In genomic region chr4:20432098-20432497, GRCh38 we compare ENCODE assay signal across 20 cellular contexts.
DNase-seq lines count a peak whose midpoint lies in the region; ATAC-seq and TF ChIP-seq lines count a peak whose summit lies in the region.
"Had no signal": no experiment of that assay in that cellular context is flagged by ENCODE, and none has a peak within 500 bp of the region (broad histone marks: within the 10 kb centered on the region; RNA-seq: fewer than 3 reads in every experiment).

No MANE protein-coding gene starts in this region.

- TF ChIP-seq CTCF in suprapubic skin (IDR thresholded peaks at IDR 0.05): no peak

- H3K27ac ChIP-seq in ectodermal cell (ENCODE audit: insufficient read depth, low read depth, low read length, poor library complexity, severe bottlenecking) (peak overlapping the region; percentile 68), mesodermal cell (ENCODE audit: low read depth, low read length, severe bottlenecking) (peak overlapping the region; percentile 12), suprapubic skin (peak overlapping the region; percentile 59)
- H3K27ac ChIP-seq: neutrophil had no signal

- H3K27me3 ChIP-seq in HAP-1 (ENCODE audit: low read depth) (no peaks in the 10 kb centered on the region), ectodermal cell (ENCODE audit: control insufficient read depth, insufficient read depth, low read length, poor library complexity, severe bottlenecking) (no peaks in the 10 kb centered on the region), suprapubic skin (no peaks in the 10 kb centered on the region)

- in situ Hi-C loops in HAP-1 (cut with MboI; ENCODE audit: low sequenced_read_pairs): no loop called here

- DNase-seq in HAP-1 (ENCODE audit: low spot score in 2 of 2): peak; percentile 65 to 89
- no peak for DNase-seq in suprapubic skin (ENCODE audit: low spot score in 2 of 2)
- no peak for DNase-seq in NCI-H1930 (lab: John Stamatoyannopoulos, UW)
- DNase-seq in 8988T: no peak
- no peak for DNase-seq in stimulated activated naive CD8-positive, alpha-beta T cell treated with anti-CD3 and anti-CD28 coated beads, Interleukin-15, Interleukin-2, amounts not matched to agents 100 U/mL and 50 U/mL, for 24 hours
- DNase-seq in NCI-H2029 treated with DMSO at 0.1 percent for 48 hours (lab: John Stamatoyannopoulos, UW): no peak
- DNase-seq: activated CD4-positive, CD25-positive, alpha-beta regulatory T cell treated with anti-CD3 and anti-CD28 coated beads, Interleukin-2, amount 50 U/mL, for 72 hours; activated naive CD8-positive, alpha-beta T cell treated with anti-CD3 and anti-CD28 coated beads for 36 hours; C1 segment of cervical spinal cord; cortex of kidney; DND-41; NCI-H2081; NCI-H748 treated with DMSO at 0.1 percent for 48 hours; stimulated activated CD4-positive, alpha-beta T cell treated with anti-CD3 and anti-CD28 coated beads, Interleukin-15, amount 100 ng/mL, for 24 hours; substantia nigra; T-helper 17 cell had no signal

- no peak for ATAC-seq in stimulated activated naive CD8-positive, alpha-beta T cell treated with anti-CD3 and anti-CD28 coated beads, Interleukin-15, Interleukin-2, amounts not matched to agents 100 U/mL and 50 U/mL, for 24 hours
- ATAC-seq: T-helper 17 cell had no signal

- no peak for TF ChIP-seq EP300 in suprapubic skin (IDR thresholded peaks at IDR 0.05)

- 47 to 61% methylated on average over 3 to 5 of the region's 5 CpGs for WGBS in ectodermal cell, 2 experiments
- WGBS in mesodermal cell (ENCODE audit: insufficient coverage in 2 of 2), 2 experiments: 76 to 84% methylated on average over 3 of the region's 5 CpGs
- 49% methylated on average over 5 of the region's 5 CpGs for WGBS in suprapubic skin

- H3K36me3 ChIP-seq in HAP-1 (replicated peaks) (no peaks in the 10 kb centered on the region), ectodermal cell (ENCODE audit: control insufficient read depth, insufficient read depth, low read length) (no peaks in the 10 kb centered on the region), mesodermal cell (ENCODE audit: control insufficient read depth, insufficient read depth, low read length) (no peaks in the 10 kb centered on the region), suprapubic skin (no peaks in the 10 kb centered on the region)
- H3K36me3 ChIP-seq: neutrophil had no signal

- no peak for TF ChIP-seq POLR2A in suprapubic skin (IDR thresholded peaks at IDR 0.05)

- H3K9me3 ChIP-seq in HAP-1 (no peaks in the 10 kb centered on the region), ectodermal cell (ENCODE audit: control insufficient read depth, low read length) (no peaks in the 10 kb centered on the region), mesodermal cell (ENCODE audit: control insufficient read depth, low read length) (no peaks in the 10 kb centered on the region), suprapubic skin (no peaks in the 10 kb centered on the region)
- H3K9me3 ChIP-seq: neutrophil had no signal

- H3K4me3 ChIP-seq in HAP-1 (no peak overlapping the region), ectodermal cell (ENCODE audit: insufficient read depth, low read depth, low read length) (no peak overlapping the region), mesodermal cell (ENCODE audit: extremely low read depth, insufficient read depth, low read length, poor library complexity, severe bottlenecking) (no peak overlapping the region), suprapubic skin (no peak overlapping the region)
- H3K4me3 ChIP-seq: lung had no signal

- H3K4me1 ChIP-seq in HAP-1 (peaks cover 23% of the 10 kb centered on the region), ectodermal cell (ENCODE audit: control insufficient read depth, insufficient read depth, low read length) (peaks cover 14% of the 10 kb centered on the region), mesodermal cell (ENCODE audit: control insufficient read depth, insufficient read depth, low read length, poor library complexity, severe bottlenecking) (peaks cover 21% of the 10 kb centered on the region), suprapubic skin (no peaks in the 10 kb centered on the region)

Comparison
In these comparisons a context has a peak if more than half of its experiments do, and no peak if none do; other contexts are left out.
1. DNase-seq: peak in HAP-1 (2 of 2); none in suprapubic skin (0 of 2), NCI-H1930 (0 of 2), 8988T (single experiment), stimulated activated naive CD8-positive, alpha-beta T cell treated with anti-CD3 and anti-CD28 coated beads, Interleukin-15, Interleukin-2, amounts not matched to agents 100 U/mL and 50 U/mL, for 24 hours (single experiment) and NCI-H2029 treated with DMSO at 0.1 percent for 48 hours (single experiment).
2. H3K27ac ChIP-seq: peak in every context shown above with its lines; median percentile 68 in ectodermal cell; 59 in suprapubic skin; 12 in mesodermal cell.